29 cellular contexts compared by ENCODE assay signal in the genomic region with DNA sequence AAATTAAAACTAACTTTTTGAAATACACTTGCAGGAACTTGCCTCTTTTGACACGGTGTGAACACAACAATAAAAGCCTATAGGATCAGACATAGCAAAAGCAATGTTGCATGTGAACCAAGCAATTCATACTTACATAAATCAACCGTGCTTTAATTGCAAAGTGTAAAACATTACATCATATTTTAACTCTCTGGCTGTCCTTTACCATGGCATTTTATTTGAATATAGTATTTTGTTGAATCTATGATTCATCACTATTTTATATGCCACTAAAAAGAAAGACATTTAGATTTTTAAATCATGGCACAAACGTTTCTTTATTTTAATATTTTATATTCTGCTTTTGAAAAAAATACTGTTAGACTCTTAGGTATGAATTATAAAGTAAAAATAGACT.
"Had no signal": no experiment of that assay in that cellular context is flagged by ENCODE, and none has a peak within 500 bp of the region (broad histone marks: within the 10 kb centered on the region; RNA-seq: fewer than 3 reads in every experiment).

No MANE protein-coding gene starts in this region.

- ATAC-seq: naive thymus-derived CD8-positive, alpha-beta T cell; natural killer cell treated with Interleukin-12 subunit alpha and Interleukin-12 subunit beta and Interleukin-15 and Interleukin-18, amount 100 ng/mL, for 72 hours; psoas muscle; right cardiac atrium; sciatic nerve; stimulated activated effector memory CD8-positive, alpha-beta T cell treated with anti-CD3 and anti-CD28 coated beads, Interleukin-12 subunit alpha, Interleukin-12 subunit beta, amount 100 ng/mL, for 72 hours; stimulated activated naive B cell treated with anti-CD40 and anti-IgM and Interleukin-4, amounts not matched to agents 10 μg/mL and 1 μg/mL and 100 μg/mL, for 72 hours had no signal

- DNase-seq: naive thymus-derived CD8-positive, alpha-beta T cell; nephron progenitor cell; nucleus accumbens; posterior cingulate gyrus; psoas muscle; right cardiac atrium; stimulated activated CD4-positive, alpha-beta T cell treated with anti-CD3 and anti-CD28 coated beads, Interleukin-15, amount 100 ng/mL, for 24 hours; stimulated activated CD4-positive, alpha-beta T cell treated with anti-CD3 and anti-CD28 coated beads, Interleukin-2, amount 100 ng/mL, for 24 hours; stimulated activated CD4-positive, alpha-beta T cell treated with anti-CD3 and anti-CD28 coated beads, Interleukin-2, amount 100 ng/mL, for 48 hours; stimulated activated CD4-positive, alpha-beta T cell treated with anti-CD3 and anti-CD28 coated beads, Interleukin-4, amount 100 ng/mL, for 24 hours; stimulated activated naive B cell treated with anti-CD40 and anti-IgM and Interleukin-4, amounts not matched to agents 10 μg/mL and 1 μg/mL and 100 μg/mL, for 72 hours; stimulated activated naive CD4-positive, alpha-beta T cell treated with Interleukin-2 at 50 U/mL for 16 hours; stomach; thyroid gland; trophoblast cell; upper lobe of left lung had no signal

- H2AFZ ChIP-seq: parathyroid adenoma had no signal

- H3K9me3 Mint-ChIP-seq: nephron progenitor cell had no signal

- FAIRE-seq: urothelium cell line had no signal

- H3K79me2 ChIP-seq: parathyroid adenoma had no signal

- H3K27ac Mint-ChIP-seq: naive thymus-derived CD8-positive, alpha-beta T cell; natural killer cell treated with Interleukin-12 subunit alpha and Interleukin-12 subunit beta and Interleukin-15 and Interleukin-18, amount 100 ng/mL, for 72 hours; nephron progenitor cell; progenitor cell of endocrine pancreas; stimulated activated effector memory CD8-positive, alpha-beta T cell treated with anti-CD3 and anti-CD28 coated beads, Interleukin-12 subunit alpha, Interleukin-12 subunit beta, amount 100 ng/mL, for 72 hours; stimulated activated naive B cell treated with anti-CD40 and anti-IgM and Interleukin-4, amounts not matched to agents 10 μg/mL and 1 μg/mL and 100 μg/mL, for 72 hours; stimulated activated naive CD8-positive, alpha-beta T cell treated with anti-CD3 and anti-CD28 coated beads, Interleukin-15, Interleukin-2, amounts not matched to agents 100 ng/mL and 50 ng/mL, for 24 hours had no signal

- H3K36me3 Mint-ChIP-seq: naive thymus-derived CD8-positive, alpha-beta T cell; natural killer cell treated with Interleukin-12 subunit alpha and Interleukin-12 subunit beta and Interleukin-15 and Interleukin-18, amount 100 ng/mL, for 72 hours; stimulated activated effector memory CD8-positive, alpha-beta T cell treated with anti-CD3 and anti-CD28 coated beads, Interleukin-12 subunit alpha, Interleukin-12 subunit beta, amount 100 ng/mL, for 72 hours; stimulated activated naive B cell treated with anti-CD40 and anti-IgM and Interleukin-4, amounts not matched to agents 10 μg/mL and 1 μg/mL and 100 μg/mL, for 72 hours had no signal

- H3K27ac ChIP-seq: neutrophil, parathyroid adenoma, psoas muscle, skin epidermis, stomach, thoracic aorta, thyroid gland, tibial nerve, upper lobe of left lung, vagina had no signal

- H3K4me3 Mint-ChIP-seq: naive thymus-derived CD8-positive, alpha-beta T cell; natural killer cell treated with Interleukin-12 subunit alpha and Interleukin-12 subunit beta and Interleukin-15 and Interleukin-18, amount 100 ng/mL, for 72 hours; nephron progenitor cell; neural crest cell; stimulated activated effector memory CD8-positive, alpha-beta T cell treated with anti-CD3 and anti-CD28 coated beads, Interleukin-12 subunit alpha, Interleukin-12 subunit beta, amount 100 ng/mL, for 72 hours; stimulated activated naive B cell treated with anti-CD40 and anti-IgM and Interleukin-4, amounts not matched to agents 10 μg/mL and 1 μg/mL and 100 μg/mL, for 72 hours; stimulated activated naive CD8-positive, alpha-beta T cell treated with anti-CD3 and anti-CD28 coated beads, Interleukin-15, Interleukin-2, amounts not matched to agents 100 ng/mL and 50 ng/mL, for 24 hours had no signal

- H3K27me3 ChIP-seq: neutrophil, stomach, thyroid gland, tibial nerve, upper lobe of left lung, vagina had no signal

- H3K36me3 ChIP-seq: neutrophil, stomach, thoracic aorta, thyroid gland, tibial nerve, upper lobe of left lung, vagina had no signal

- H3K4me1 ChIP-seq: parathyroid adenoma, psoas muscle, stomach, thyroid gland, tibial nerve, upper lobe of left lung, vagina had no signal

- H3K9me3 ChIP-seq: neutrophil, thoracic aorta, thyroid gland, upper lobe of left lung, vagina had no signal

- H3K4me3 ChIP-seq: psoas muscle, skin epidermis, stomach, thoracic aorta, thyroid gland, tibial nerve, upper lobe of left lung, vagina had no signal

- H3K27me3 Mint-ChIP-seq: naive thymus-derived CD8-positive, alpha-beta T cell; natural killer cell treated with Interleukin-12 subunit alpha and Interleukin-12 subunit beta and Interleukin-15 and Interleukin-18, amount 100 ng/mL, for 72 hours; progenitor cell of endocrine pancreas; stimulated activated naive B cell treated with anti-CD40 and anti-IgM and Interleukin-4, amounts not matched to agents 10 μg/mL and 1 μg/mL and 100 μg/mL, for 72 hours; stimulated activated naive CD8-positive, alpha-beta T cell treated with anti-CD3 and anti-CD28 coated beads, Interleukin-15, Interleukin-2, amounts not matched to agents 100 ng/mL and 50 ng/mL, for 24 hours had no signal

- H3K4me1 Mint-ChIP-seq: naive thymus-derived CD8-positive, alpha-beta T cell; nephron progenitor cell; neural crest cell; stimulated activated effector memory CD8-positive, alpha-beta T cell treated with anti-CD3 and anti-CD28 coated beads, Interleukin-12 subunit alpha, Interleukin-12 subunit beta, amount 100 ng/mL, for 72 hours; stimulated activated naive B cell treated with anti-CD40 and anti-IgM and Interleukin-4, amounts not matched to agents 10 μg/mL and 1 μg/mL and 100 μg/mL, for 72 hours had no signal

- H3K9ac ChIP-seq: parathyroid adenoma had no signal
